ENCODE assay signal across 8 cellular contexts in genomic region chr12:754871-755562, GRCh38. TPM values are rescaled to one million over a fixed set of nuclear protein-coding genes. Genes with fewer than 3 reads are reported as not detected.
DNase-seq lines count a peak whose midpoint lies in the region; ATAC-seq and TF ChIP-seq lines count a peak whose summit lies in the region.

No MANE protein-coding gene starts in this region.

- TF ChIP-seq CTCF in AG04449 (IDR thresholded peaks at IDR 0.05; ENCODE audit: insufficient read depth, low read length, missing control alignments) (peak; percentile 26), GM06990 (IDR thresholded peaks at IDR 0.05; ENCODE audit: insufficient read depth, low read length, poor library complexity, severe bottlenecking) (peak; percentile 27), spleen (IDR thresholded peaks at IDR 0.05 in 8 of 11, conservative IDR thresholded peaks at IDR 0.05 in 3 of 11) (peak; percentile 16 to 79 (median 60))

- peak overlapping the region; percentile 19 to 100 (median 98) for H3K27ac ChIP-seq in spleen

- H3K27me3 ChIP-seq in GM06990 (replicated peaks; ENCODE audit: control insufficient read depth, insufficient read depth, low read length) (no peaks in the 10 kb centered on the region), spleen (replicated peaks in 1 of 7) (no peaks in the 10 kb centered on the region)

- intact Hi-C loops in spleen (cut with DNase I; ENCODE audit: low total_unique reads) = loop anchor here (10.0 kb wide), 3 partner anchors 50 to 180 kb away; no protein-coding TSS in a partner anchor

- H3K36me3 Mint-ChIP-seq in activated naive CD8-positive, alpha-beta T cell = peaks cover 10% of the 10 kb centered on the region

- H3K4me1 ChIP-seq in spleen = peaks cover 32 to 84% (median 60%) of the 10 kb centered on the region in 6 donors

- ATAC-seq in HG03095 (IDR thresholded peaks at IDR 0.05; ENCODE audit: unreplicated experiment) = no peak

- TF ChIP-seq POLR2A in spleen (IDR thresholded peaks at IDR 0.05) = no peak

- peak overlapping the region; percentile 95 for H3K4me3 Mint-ChIP-seq in activated naive CD8-positive, alpha-beta T cell

- H3K4me3 ChIP-seq in AG04449 (ENCODE audit: low read depth, low read length) (peak overlapping the region; percentile 85), GM06990 (replicated peaks; ENCODE audit: low read depth, low read length) (peak overlapping the region; percentile 94), iPS-11a (ENCODE audit: low read depth, low read length) (peak overlapping the region; percentile 75), spleen (peak overlapping the region; percentile 70 to 89 (median 79))

- no peaks in the 10 kb centered on the region for H3K9me3 ChIP-seq in spleen

- peak overlapping the region; percentile 93 for H3K27ac Mint-ChIP-seq in activated naive CD8-positive, alpha-beta T cell

- POLR2A ChIA-PET in AG04449 (lab: Yijun Ruan, JAX) = no interaction called here

- CTCF ChIA-PET in AG04449 (lab: Yijun Ruan, JAX) = interaction anchor here (0.7 to 6.9 kb wide), 10 partner anchors 14 to 197 kb away, joined by 3 to 202 read pairs (median 5); no protein-coding TSS in a partner anchor

- no peaks in the 10 kb centered on the region for H3K9me3 Mint-ChIP-seq in activated naive CD8-positive, alpha-beta T cell (ENCODE audit: low read depth)

- H3K36me3 ChIP-seq in GM06990 (ENCODE audit: control insufficient read depth, insufficient read depth, low read length) (peaks cover 3% of the 10 kb centered on the region; the same call in 1 of the 2 replicates), spleen (no peaks in the 10 kb centered on the region)

- DNase-seq in AG04449 (ENCODE audit: low read depth, low spot score) (no peak), GM06990 (ENCODE audit: extremely low read depth, insufficient read length) (no peak), NCI-H460 (ENCODE audit: extremely low read depth, low read depth) (peak; percentile 49), spleen (no peak), NCI-H2029 (lab: John Stamatoyannopoulos, UW) (no peak)

- peaks cover 35% of the 10 kb centered on the region for H3K4me1 Mint-ChIP-seq in activated naive CD8-positive, alpha-beta T cell (ENCODE audit: low read depth)

- WGBS in spleen, 5 donors = 1 to 4% (median 2%) methylated on average over 7 of the region's 7 CpGs

- H3K27me3 Mint-ChIP-seq in activated naive CD8-positive, alpha-beta T cell = no peaks in the 10 kb centered on the region

RNA-seq across cellular contexts. Expression of gene WNK1, which starts 2.6 kb away (rescaled TPM):
- total RNA-seq in NCI-H460 (2014; rRNA removed; shearing (Covaris generic)) = 49.0 and 54.1 TPM in 2 replicates
- polyA plus RNA-seq in NCI-H460 (2014; cell fraction: nucleus; rRNA removed) = 26.9 and 33.9 TPM in 2 replicates
- total RNA-seq in spleen = 100 to 1,000 TPM; 188 to 261 (median 219) TPM
- 10 to 100 TPM in 2 of 3 donors, 1 to 10 TPM in 1; 8.8 to 18.9 (median 10.6) TPM for polyA plus RNA-seq in spleen
